In genomic region chr12:56300644-56301464, GRCh38 we compare ENCODE assay signal across 1 cellular context.
TF ChIP-seq lines count a peak whose summit lies in the region.

No MANE protein-coding gene starts in this region.

TF ChIP-seq in K562, 482 proteins besides CTCF, POLR2A, EP300 and RAD21 (continued from another document and continues in another):
- no peak for TF ChIP-seq ZNF165 (CRISPR knock-in tag; IDR thresholded peaks at IDR 0.05; ENCODE audit: borderline replicate concordance)
- TF ChIP-seq ZKSCAN8 (CRISPR knock-in tag; IDR thresholded peaks at IDR 0.05) = peak; percentile 59; the same call in 1 of the 2 replicates
- TF ChIP-seq BRD9 (IDR thresholded peaks at IDR 0.05; ENCODE audit: low read depth, partially characterized antibody) = peak; percentile 47
- no peak for TF ChIP-seq NR4A1 (CRISPR knock-in tag; IDR thresholded peaks at IDR 0.05)
- TF ChIP-seq NR4A1 (tag; IDR thresholded peaks at IDR 0.05) = peak; percentile 86
- peak; percentile 33; the same call in 1 of the 2 replicates for TF ChIP-seq RNF2 (IDR thresholded peaks at IDR 0.05)
- peak; percentile 70 for TF ChIP-seq ESRRA (IDR thresholded peaks at IDR 0.05; ENCODE audit: borderline replicate concordance, low read depth)
- TF ChIP-seq CGGBP1 (CRISPR knock-in tag; IDR thresholded peaks at IDR 0.05) = 0 out of 2 replicates have a peak, but pooled peaks have one; percentile 46
- no peak for TF ChIP-seq FOXA3 (CRISPR knock-in tag; conservative IDR thresholded peaks at IDR 0.05 in 1 of 2, IDR thresholded peaks at IDR 0.05 in 1 of 2)
- TF ChIP-seq MAFF (IDR thresholded peaks at IDR 0.05; ENCODE audit: low read length) = no peak
- no peak for TF ChIP-seq CHD4 (IDR thresholded peaks at IDR 0.05; ENCODE audit: insufficient read depth, insufficient replicate concordance, low read depth, low read length, poor library complexity, severe bottlenecking)
- TF ChIP-seq HDAC2 (IDR thresholded peaks at IDR 0.05) = peak; percentile 85
- TF ChIP-seq PHB2 (IDR thresholded peaks at IDR 0.05; ENCODE audit: low read depth) = peak; percentile 47; the same call in 1 of the 2 replicates
- peak; percentile 83 for TF ChIP-seq NFIC (IDR thresholded peaks at IDR 0.05)
- 0 out of 2 replicates have a peak, but pooled peaks have one; percentile 61 for TF ChIP-seq ZBTB43 (CRISPR knock-in tag; IDR thresholded peaks at IDR 0.05)
- TF ChIP-seq CBFA2T3 (IDR thresholded peaks at IDR 0.05) = peak; percentile 96
- TF ChIP-seq FOSL1 (tag; conservative IDR thresholded peaks at IDR 0.05) = no peak; the same call in 1 of the 2 replicates
- peak; percentile 54; the same call in 1 of the 2 replicates for TF ChIP-seq PYGO2 (tag; IDR thresholded peaks at IDR 0.05)
- TF ChIP-seq ZNF318 (IDR thresholded peaks at IDR 0.05; ENCODE audit: borderline replicate concordance in 1 of 2, low read depth in 1 of 2) = no peak
- peak; percentile 67; the same call in 1 of the 2 replicates for TF ChIP-seq PHF21A (IDR thresholded peaks at IDR 0.05; ENCODE audit: borderline replicate concordance, low read depth)
- TF ChIP-seq MTF1 (CRISPR knock-in tag; IDR thresholded peaks at IDR 0.05; ENCODE audit: borderline replicate concordance) = no peak
- peak; percentile 5 for TF ChIP-seq MEIS2 (IDR thresholded peaks at IDR 0.05; ENCODE audit: partially characterized antibody)
- no peak for TF ChIP-seq TFAP4 (CRISPR knock-in tag; IDR thresholded peaks at IDR 0.05; ENCODE audit: borderline replicate concordance)
- TF ChIP-seq ZNF717 (CRISPR knock-in tag; IDR thresholded peaks at IDR 0.05) = no peak
- TF ChIP-seq MCM5 (IDR thresholded peaks at IDR 0.05; ENCODE audit: low read depth) = no peak
- TF ChIP-seq ATF1 (CRISPR knock-in tag; IDR thresholded peaks at IDR 0.05) = no peak
- peak; percentile 47 for TF ChIP-seq ATF1 (tag; IDR thresholded peaks at IDR 0.05)
- no peak for TF ChIP-seq ETS1 (conservative IDR thresholded peaks at IDR 0.05; ENCODE audit: control insufficient read depth, low read depth, low read length)
- peak; percentile 83 for TF ChIP-seq SMARCA4 (IDR thresholded peaks at IDR 0.05)
- TF ChIP-seq ZNF3 (CRISPR knock-in tag; IDR thresholded peaks at IDR 0.05) = no peak
- TF ChIP-seq ZBED1 (IDR thresholded peaks at IDR 0.05) = 0 out of 2 replicates have a peak, but pooled peaks have one; percentile 20
- no peak for TF ChIP-seq ATF4 (CRISPR knock-in tag; IDR thresholded peaks at IDR 0.05)
- peak; percentile 81 for TF ChIP-seq CREB3 (tag; conservative IDR thresholded peaks at IDR 0.05; ENCODE audit: low read depth)
- peak; percentile 62; the same call in 1 of the 2 replicates for TF ChIP-seq CTBP1 (IDR thresholded peaks at IDR 0.05; ENCODE audit: borderline replicate concordance)
- no peak for TF ChIP-seq SIRT6 (IDR thresholded peaks at IDR 0.05; ENCODE audit: low read depth, low read length)
- TF ChIP-seq LEF1 (IDR thresholded peaks at IDR 0.05) = peak; percentile 66; the same call in 1 of the 2 replicates
- TF ChIP-seq ZNF551 (CRISPR knock-in tag; IDR thresholded peaks at IDR 0.05) = no peak
- no peak for TF ChIP-seq ZNF146 (CRISPR knock-in tag; IDR thresholded peaks at IDR 0.05; ENCODE audit: unreplicated experiment)
- TF ChIP-seq MIER1 (IDR thresholded peaks at IDR 0.05; ENCODE audit: low read depth) = no peak
- TF ChIP-seq ZNF766 (CRISPR knock-in tag; conservative IDR thresholded peaks at IDR 0.05) = peak; percentile 67
- TF ChIP-seq ZNF592 (IDR thresholded peaks at IDR 0.05) = peak; percentile 88
- no peak for TF ChIP-seq ZNF696 (CRISPR knock-in tag; conservative IDR thresholded peaks at IDR 0.05)
- peak in 1 of 2 experiments; percentile 37; a peak in 1 of 4 replicates for TF ChIP-seq NONO (IDR thresholded peaks at IDR 0.05; ENCODE audit: low read depth in 2 of 2, low read length in 1 of 2)
- no peak for TF ChIP-seq CAMTA2 (CRISPR knock-in tag; conservative IDR thresholded peaks at IDR 0.05)
- 0 out of 2 replicates have a peak, but pooled peaks have one; percentile 60 for TF ChIP-seq ZBTB49 (CRISPR knock-in tag; IDR thresholded peaks at IDR 0.05; ENCODE audit: borderline replicate concordance)
